In genomic region chr14:104460920-104461651, GRCh38 we compare ENCODE assay signal across 12 cellular contexts.
DNase-seq lines count a peak whose midpoint lies in the region; ATAC-seq and TF ChIP-seq lines count a peak whose summit lies in the region.
"Had no signal": no experiment of that assay in that cellular context is flagged by ENCODE, and none has a peak within 500 bp of the region (broad histone marks: within the 10 kb centered on the region; RNA-seq: fewer than 3 reads in every experiment).

No MANE protein-coding gene starts in this region.

- ATAC-seq in Panc1 = 0 out of 2 replicates have a peak, but pooled peaks have one; percentile 40
- ATAC-seq in GM21723 (IDR thresholded peaks at IDR 0.05; ENCODE audit: unreplicated experiment) = no peak

- in situ Hi-C loops in Panc1 (cut with HindIII; ENCODE audit: low pct_unique_long_range_greater_than_20kb, low sequenced_read_pairs) = no loop called here

- H3K4me3 ChIP-seq in Panc1 (ENCODE audit: low read depth in 2 of 2, low read length in 2 of 2) (no peak overlapping the region), iPS-18c (ENCODE audit: insufficient read depth, low read depth, low read length) (peak overlapping the region; percentile 41)

- BruUV-seq in Panc1 (replicated peaks; lab: Mats Ljungman, UMichigan) = no TSS peak

- POLR2A ChIA-PET in Panc1 (lab: Charles Lee) = no interaction called here

- peaks cover 7% of the 10 kb centered on the region for H3K27me3 ChIP-seq in Panc1 (ENCODE audit: control insufficient read depth, insufficient read depth, low read length)

- TF ChIP-seq CTCF in Panc1 (IDR thresholded peaks at IDR 0.05) = no peak

- DNase-seq in NCI-H345 (lab: John Stamatoyannopoulos, UW) (peak; percentile 43), NCI-H345 treated with DMSO at 0.1 percent for 48 hours (lab: John Stamatoyannopoulos, UW; ENCODE audit: unreplicated experiment) (no peak), Panc1 (ENCODE audit: low read depth, low spot score) (no peak), KG1 (lab: John Stamatoyannopoulos, UW) (no peak), GM19238 (ENCODE audit: insufficient read length, low spot score) (no peak)
- DNase-seq in stimulated activated CD8-positive, alpha-beta memory T cell treated with anti-CD3 and anti-CD28 coated beads, Interleukin-4, amount 100 ng/mL, for 48 hours = peak; percentile 20
- DNase-seq: DMS153, hypothalamus, T-helper 1 cell had no signal

- CTCF ChIA-PET in Panc1 (lab: Charles Lee) = no interaction called here

- H3K9me3 ChIP-seq in Panc1 (ENCODE audit: control insufficient read depth, insufficient read depth, low read depth, low read length) = no peaks in the 10 kb centered on the region
- H3K9me3 ChIP-seq in iPS-18c (ENCODE audit: control insufficient read depth, insufficient read depth, low read length) = no peaks in the 10 kb centered on the region

- no peaks in the 10 kb centered on the region for H3K4me1 ChIP-seq in Panc1 (ENCODE audit: control insufficient read depth, insufficient read depth, low read length)

- no peak overlapping the region for H3K27ac ChIP-seq in Panc1 (ENCODE audit: low read length)
- H3K27ac ChIP-seq: epithelial cell of prostate had no signal

- H3K36me3 ChIP-seq in Panc1 (ENCODE audit: control insufficient read depth, insufficient read depth, low read length) = no peaks in the 10 kb centered on the region

- intact Hi-C loops in Panc1 (cut with micrococcal nuclease; ENCODE audit: unreplicated experiment) = no loop called here

Comparison
In these comparisons a context has a peak if more than half of its experiments do, and no peak if none do; other contexts are left out.
1. DNase-seq: peak in NCI-H345 (single experiment) and stimulated activated CD8-positive, alpha-beta memory T cell treated with anti-CD3 and anti-CD28 coated beads, Interleukin-4, amount 100 ng/mL, for 48 hours (single experiment); none in NCI-H345 treated with DMSO at 0.1 percent for 48 hours (single experiment), Panc1 (single experiment), KG1 (single experiment) and GM19238 (single experiment).